ENCODE assay signal across 27 cellular contexts in the genomic region with DNA sequence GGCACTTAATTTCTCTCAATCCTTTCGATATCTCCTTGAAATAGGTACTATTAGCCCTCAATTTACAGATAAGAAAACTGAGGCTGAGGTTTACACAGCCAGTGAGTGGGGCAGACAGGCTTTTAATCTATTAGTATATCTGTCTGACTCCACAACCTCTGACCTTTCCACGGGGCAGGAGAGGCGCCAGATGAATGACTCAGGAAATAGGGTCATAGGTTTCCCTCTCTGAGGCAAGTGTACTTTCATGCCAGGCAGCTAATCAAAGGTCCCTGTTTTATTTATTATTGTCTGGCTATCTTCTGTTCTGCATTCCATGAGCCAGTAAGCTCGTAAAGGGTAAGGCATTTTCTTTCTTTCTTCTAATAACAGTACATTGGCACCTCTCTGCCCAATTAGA.
DNase-seq lines count a peak whose midpoint lies in the region; ATAC-seq and TF ChIP-seq lines count a peak whose summit lies in the region.
"Had no signal": no experiment of that assay in that cellular context is flagged by ENCODE, and none has a peak within 500 bp of the region (broad histone marks: within the 10 kb centered on the region; RNA-seq: fewer than 3 reads in every experiment).

No MANE protein-coding gene starts in this region.

- H3K79me2 ChIP-seq in fibroblast of lung (ENCODE audit: control insufficient read depth, insufficient read depth, low read length), result no peaks in the 10 kb centered on the region

- H3K4me2 ChIP-seq in fibroblast of lung (ENCODE audit: extremely low read depth, insufficient read depth, low read length), result no peak overlapping the region

- no peaks in the 10 kb centered on the region for H3K27me3 ChIP-seq in MG63
- no peaks in the 10 kb centered on the region for H3K27me3 ChIP-seq in fibroblast of lung (ENCODE audit: control insufficient read depth, insufficient read depth, low read length)
- H3K27me3 ChIP-seq: ovary, right atrium auricular region had no signal

- DNase-seq in EH (ENCODE audit: low read depth), result peak; percentile 8
- DNase-seq in MG63, result peak; percentile 74
- DNase-seq in fibroblast of lung (ENCODE audit: low read depth in 2 of 2), result peak; percentile 5 to 46
- no peak for DNase-seq in omental fat pad (ENCODE audit: low spot score)
- DNase-seq in mesenteric fat pad (ENCODE audit: low spot score), result no peak
- DNase-seq in GM19240 (ENCODE audit: insufficient read length, low spot score), result no peak
- no peak for DNase-seq in activated naive CD8-positive, alpha-beta T cell treated with anti-CD3 and anti-CD28 coated beads, Interleukin-2, amount 50 U/mL, for 24 hours
- DNase-seq in GM19238 (ENCODE audit: insufficient read length, low spot score), result no peak
- DNase-seq: activated naive CD4-positive, alpha-beta T cell treated with anti-CD3 and anti-CD28 coated beads, Interleukin-2, amount 10 ng/mL, durations not matched to agents 7 days and 5 days; activated T-cell treated with anti-CD3 and anti-CD28 coated beads, Interleukin-2, amount 50 U/mL, for 48 hours; C1 segment of cervical spinal cord; DMS 273 treated with DMSO at 0.1 percent for 48 hours; GDM1; Karpas-422; kidney glomerular epithelial cell; mesendoderm; naive thymus-derived CD8-positive, alpha-beta T cell; NCI-H1048; NCI-H2029 treated with DMSO at 0.1 percent for 48 hours; NCI-H226; NCI-H774; OCI-M1; ovary; SIG-M5; stimulated activated CD4-positive, alpha-beta T cell treated with anti-CD3 and anti-CD28 coated beads, Interleukin-15, amount 100 ng/mL, for 24 hours; T-helper 1 cell had no signal

- no peak overlapping the region for H3K27ac ChIP-seq in fibroblast of lung (ENCODE audit: insufficient read depth, low read length)
- H3K27ac ChIP-seq: ovary, right atrium auricular region had no signal

- no peaks in the 10 kb centered on the region for H3K27me3 Mint-ChIP-seq in activated naive CD8-positive, alpha-beta T cell treated with anti-CD3 and anti-CD28 coated beads, Interleukin-2, amount 50 U/mL, for 24 hours
- H3K27me3 Mint-ChIP-seq: activated naive CD4-positive, alpha-beta T cell treated with anti-CD3 and anti-CD28 coated beads, Interleukin-2, amount 10 ng/mL, durations not matched to agents 7 days and 5 days had no signal

- H3K9me3 ChIP-seq in MG63, result no peaks in the 10 kb centered on the region
- no peaks in the 10 kb centered on the region for H3K9me3 ChIP-seq in fibroblast of lung (ENCODE audit: control insufficient read depth, insufficient read depth, low read depth, low read length)
- H3K9me3 ChIP-seq: ovary, right atrium auricular region had no signal

- H3K36me3 ChIP-seq in MG63 (no peaks in the 10 kb centered on the region), fibroblast of lung (ENCODE audit: control insufficient read depth, insufficient read depth, low read length) (no peaks in the 10 kb centered on the region)
- H3K36me3 ChIP-seq: ovary, right atrium auricular region had no signal

- no peaks in the 10 kb centered on the region for H3K9me3 Mint-ChIP-seq in activated naive CD8-positive, alpha-beta T cell treated with anti-CD3 and anti-CD28 coated beads, Interleukin-2, amount 50 U/mL, for 24 hours

- no peak overlapping the region for H3K27ac Mint-ChIP-seq in activated naive CD8-positive, alpha-beta T cell treated with anti-CD3 and anti-CD28 coated beads, Interleukin-2, amount 50 U/mL, for 24 hours
- H3K27ac Mint-ChIP-seq: activated naive CD4-positive, alpha-beta T cell treated with anti-CD3 and anti-CD28 coated beads, Interleukin-2, amount 10 ng/mL, durations not matched to agents 7 days and 5 days; naive thymus-derived CD8-positive, alpha-beta T cell had no signal

- no peaks in the 10 kb centered on the region for H3K4me1 ChIP-seq in fibroblast of lung (ENCODE audit: control insufficient read depth, extremely low read depth, insufficient read depth, low read length)
- H3K4me1 ChIP-seq: right atrium auricular region had no signal

- H2AFZ ChIP-seq in fibroblast of lung (ENCODE audit: low read length), result no peak overlapping the region

- H3K4me3 Mint-ChIP-seq in activated naive CD8-positive, alpha-beta T cell treated with anti-CD3 and anti-CD28 coated beads, Interleukin-2, amount 50 U/mL, for 24 hours, result no peak overlapping the region
- H3K4me3 Mint-ChIP-seq: activated naive CD4-positive, alpha-beta T cell treated with anti-CD3 and anti-CD28 coated beads, Interleukin-2, amount 10 ng/mL, durations not matched to agents 7 days and 5 days; naive thymus-derived CD8-positive, alpha-beta T cell had no signal

- H3K9ac ChIP-seq in fibroblast of lung (ENCODE audit: insufficient read depth, low read length), result no peak overlapping the region

- ATAC-seq in omental fat pad (ENCODE audit: low FRiP score), result peak; percentile 63
- ATAC-seq in activated naive CD8-positive, alpha-beta T cell treated with anti-CD3 and anti-CD28 coated beads, Interleukin-2, amount 50 U/mL, for 24 hours, result no peak
- ATAC-seq: naive thymus-derived CD8-positive, alpha-beta T cell had no signal

- H4K20me1 ChIP-seq in fibroblast of lung (ENCODE audit: control insufficient read depth, extremely low read depth, insufficient read depth, low read length), result no peaks in the 10 kb centered on the region

- TF ChIP-seq CTCF in fibroblast of lung (conservative IDR thresholded peaks at IDR 0.05 in 1 of 2, IDR thresholded peaks at IDR 0.05 in 1 of 2; ENCODE audit: low read depth in 1 of 2, low read length in 2 of 2) (no peak), omental fat pad (IDR thresholded peaks at IDR 0.05) (no peak)

- H3K4me1 Mint-ChIP-seq in activated naive CD8-positive, alpha-beta T cell treated with anti-CD3 and anti-CD28 coated beads, Interleukin-2, amount 50 U/mL, for 24 hours, result no peaks in the 10 kb centered on the region
- H3K4me1 Mint-ChIP-seq: activated naive CD4-positive, alpha-beta T cell treated with anti-CD3 and anti-CD28 coated beads, Interleukin-2, amount 10 ng/mL, durations not matched to agents 7 days and 5 days; naive thymus-derived CD8-positive, alpha-beta T cell had no signal

- H3K36me3 Mint-ChIP-seq in activated naive CD8-positive, alpha-beta T cell treated with anti-CD3 and anti-CD28 coated beads, Interleukin-2, amount 50 U/mL, for 24 hours (ENCODE audit: low read depth), result no peaks in the 10 kb centered on the region
- H3K36me3 Mint-ChIP-seq: activated naive CD4-positive, alpha-beta T cell treated with anti-CD3 and anti-CD28 coated beads, Interleukin-2, amount 10 ng/mL, durations not matched to agents 7 days and 5 days; naive thymus-derived CD8-positive, alpha-beta T cell had no signal

- no peak overlapping the region for H3K4me3 ChIP-seq in MG63
- H3K4me3 ChIP-seq in fibroblast of lung (replicated peaks in 1 of 4; ENCODE audit: control extremely low read depth in 1 of 4, insufficient read depth in 1 of 4, low read depth in 3 of 4, low read length in 4 of 4), result no peak overlapping the region
- H3K4me3 ChIP-seq: ovary, right atrium auricular region had no signal

Comparison
In these comparisons a context has a peak if more than half of its experiments do, and no peak if none do; other contexts are left out.
1. DNase-seq: peak in EH (single experiment), MG63 (single experiment) and fibroblast of lung (2 of 2); none in omental fat pad (single experiment), mesenteric fat pad (single experiment), GM19240 (single experiment), activated naive CD8-positive, alpha-beta T cell treated with anti-CD3 and anti-CD28 coated beads, Interleukin-2, amount 50 U/mL, for 24 hours (single experiment) and GM19238 (single experiment).